In the genomic region with DNA sequence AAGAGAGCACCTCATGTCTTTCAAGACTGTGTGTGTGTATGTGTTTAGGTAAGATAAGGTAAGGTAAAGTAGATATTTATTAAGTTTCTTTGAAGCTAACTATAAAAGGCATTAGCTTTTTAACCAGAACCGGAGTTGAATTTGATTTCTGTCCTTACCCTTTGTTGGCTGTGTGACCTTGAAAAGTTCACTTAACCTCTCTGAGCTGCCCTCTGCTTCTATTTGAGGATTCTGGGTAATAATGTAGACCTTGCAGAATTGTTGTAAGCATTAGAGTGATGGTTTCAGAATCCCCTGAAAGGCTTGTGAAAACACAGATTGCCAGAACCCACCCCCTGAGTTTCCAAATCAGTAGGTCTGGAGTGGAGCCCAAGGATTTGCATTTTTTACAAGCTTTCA, we compare ENCODE assay signal across 14 cellular contexts. TPM values are rescaled to one million over a fixed set of nuclear protein-coding genes. Genes with fewer than 3 reads are reported as not detected.
DNase-seq lines count a peak whose midpoint lies in the region; ATAC-seq and TF ChIP-seq lines count a peak whose summit lies in the region.
"Had no signal": no experiment of that assay in that cellular context is flagged by ENCODE, and none has a peak within 500 bp of the region (broad histone marks: within the 10 kb centered on the region; RNA-seq: fewer than 3 reads in every experiment).

No MANE protein-coding gene starts in this region.

- H2AFZ ChIP-seq in fibroblast of lung (ENCODE audit: low read length), result no peak overlapping the region

- intact Hi-C loops in activated naive CD4-positive, alpha-beta T cell treated with anti-CD3 and anti-CD28 coated beads for 36 hours (cut with micrococcal nuclease), result loop anchor here (5.0 to 10.0 kb wide), 6 partner anchors 250 to 697 kb away; a partner anchor contains a TSS
- intact Hi-C loops in activated T-helper 1 cell treated with anti-CD3 and anti-CD28 coated beads, Interleukin-12 subunit alpha, Interleukin-12 subunit beta, Interleukin-2, Interleukin-4 antibody, amounts not matched to agents 30 ng/mL and 10 ng/mL and 1 ng/mL, durations not matched to agents 14 hours and 24 hours and 36 hours (cut with micrococcal nuclease), result loop anchor here (5.0 kb wide), 2 partner anchors 250 to 440 kb away; a partner anchor contains a TSS

- no peaks in the 10 kb centered on the region for H3K27me3 ChIP-seq in fibroblast of lung (ENCODE audit: control insufficient read depth, insufficient read depth, low read length)
- H3K27me3 ChIP-seq in subcutaneous abdominal adipose tissue (ENCODE audit: control insufficient read depth in 5 of 5, insufficient read depth in 4 of 5, low read length in 5 of 5), result no peaks in the 10 kb centered on the region
- H3K27me3 ChIP-seq: neutrophil, tibial nerve had no signal

- H3K27ac Mint-ChIP-seq in activated naive CD4-positive, alpha-beta T cell treated with anti-CD3 and anti-CD28 coated beads for 36 hours, result peak overlapping the region; percentile 33
- peak overlapping the region; percentile 70 for H3K27ac Mint-ChIP-seq in activated T-helper 1 cell treated with anti-CD3 and anti-CD28 coated beads, Interleukin-12 subunit alpha, Interleukin-12 subunit beta, Interleukin-2, Interleukin-4 antibody, amounts not matched to agents 30 ng/mL and 10 ng/mL and 1 ng/mL, durations not matched to agents 14 hours and 24 hours and 36 hours
- H3K27ac Mint-ChIP-seq: H9 had no signal

- H3K4me3 Mint-ChIP-seq in activated naive CD4-positive, alpha-beta T cell treated with anti-CD3 and anti-CD28 coated beads for 36 hours, result no peak overlapping the region
- peak overlapping the region; percentile 27 for H3K4me3 Mint-ChIP-seq in activated T-helper 1 cell treated with anti-CD3 and anti-CD28 coated beads, Interleukin-12 subunit alpha, Interleukin-12 subunit beta, Interleukin-2, Interleukin-4 antibody, amounts not matched to agents 30 ng/mL and 10 ng/mL and 1 ng/mL, durations not matched to agents 14 hours and 24 hours and 36 hours
- H3K4me3 Mint-ChIP-seq: H9 had no signal

- H3K4me2 ChIP-seq in fibroblast of lung (ENCODE audit: extremely low read depth, insufficient read depth, low read length), result no peak overlapping the region

- H3K4me1 Mint-ChIP-seq in activated naive CD4-positive, alpha-beta T cell treated with anti-CD3 and anti-CD28 coated beads for 36 hours (ENCODE audit: low read depth), result peaks cover 53% of the 10 kb centered on the region
- H3K4me1 Mint-ChIP-seq in activated T-helper 1 cell treated with anti-CD3 and anti-CD28 coated beads, Interleukin-12 subunit alpha, Interleukin-12 subunit beta, Interleukin-2, Interleukin-4 antibody, amounts not matched to agents 30 ng/mL and 10 ng/mL and 1 ng/mL, durations not matched to agents 14 hours and 24 hours and 36 hours (ENCODE audit: low read depth), result peaks cover 55% of the 10 kb centered on the region

- TF ChIP-seq CTCF in fibroblast of lung (conservative IDR thresholded peaks at IDR 0.05 in 1 of 2, IDR thresholded peaks at IDR 0.05 in 1 of 2; ENCODE audit: low read depth in 1 of 2, low read length in 2 of 2), result no peak

- DNase-seq in activated naive CD4-positive, alpha-beta T cell treated with anti-CD3 and anti-CD28 coated beads for 36 hours, result no peak
- DNase-seq in activated naive CD4-positive, alpha-beta T cell (lab: John Stamatoyannopoulos, UW), result no peak
- DNase-seq in activated T-helper 1 cell treated with anti-CD3 and anti-CD28 coated beads, Interleukin-12 subunit alpha, Interleukin-12 subunit beta, Interleukin-2, Interleukin-4 antibody, amounts not matched to agents 30 ng/mL and 10 ng/mL and 1 ng/mL, durations not matched to agents 14 hours and 24 hours and 36 hours (ENCODE audit: low spot score), result no peak
- DNase-seq in fibroblast of lung (ENCODE audit: low read depth in 2 of 2) (no peak), germinal center (ENCODE audit: low spot score) (no peak), COLO668 (lab: John Stamatoyannopoulos, UW; ENCODE audit: unreplicated experiment) (no peak)
- DNase-seq: activated T-cell treated with anti-CD3 and anti-CD28 coated beads for 4 hours, H9, NCI-H2029, SHP77 had no signal

- H4K20me1 ChIP-seq in fibroblast of lung (ENCODE audit: control insufficient read depth, extremely low read depth, insufficient read depth, low read length), result no peaks in the 10 kb centered on the region

- peaks cover 9% of the 10 kb centered on the region for H3K79me2 ChIP-seq in fibroblast of lung (ENCODE audit: control insufficient read depth, insufficient read depth, low read length)

- no peaks in the 10 kb centered on the region for H3K9me3 ChIP-seq in fibroblast of lung (ENCODE audit: control insufficient read depth, insufficient read depth, low read depth, low read length)
- H3K9me3 ChIP-seq in subcutaneous abdominal adipose tissue (ENCODE audit: control insufficient read depth in 5 of 5, low read length in 5 of 5), result no peaks in the 10 kb centered on the region
- H3K9me3 ChIP-seq: neutrophil, tibial nerve had no signal

- H3K36me3 Mint-ChIP-seq in activated naive CD4-positive, alpha-beta T cell treated with anti-CD3 and anti-CD28 coated beads for 36 hours (ENCODE audit: low read depth), result peaks cover 29% of the 10 kb centered on the region
- H3K36me3 Mint-ChIP-seq in activated T-helper 1 cell treated with anti-CD3 and anti-CD28 coated beads, Interleukin-12 subunit alpha, Interleukin-12 subunit beta, Interleukin-2, Interleukin-4 antibody, amounts not matched to agents 30 ng/mL and 10 ng/mL and 1 ng/mL, durations not matched to agents 14 hours and 24 hours and 36 hours (ENCODE audit: low read depth), result peaks cover 36% of the 10 kb centered on the region

- H3K36me3 ChIP-seq in fibroblast of lung (ENCODE audit: control insufficient read depth, insufficient read depth, low read length), result peaks cover 9% of the 10 kb centered on the region
- peaks cover 0 to 30% (median 10%) of the 10 kb centered on the region in 5 donors for H3K36me3 ChIP-seq in subcutaneous abdominal adipose tissue (ENCODE audit: control insufficient read depth in 5 of 5, insufficient read depth in 5 of 5, low read length in 5 of 5)
- H3K36me3 ChIP-seq: neutrophil had no signal

- H3K9ac ChIP-seq in fibroblast of lung (ENCODE audit: insufficient read depth, low read length), result no peak overlapping the region
- H3K9ac ChIP-seq in subcutaneous abdominal adipose tissue (ENCODE audit: low read length in 5 of 5), result no peak overlapping the region

- H3K9me3 Mint-ChIP-seq in activated naive CD4-positive, alpha-beta T cell treated with anti-CD3 and anti-CD28 coated beads for 36 hours, result no peaks in the 10 kb centered on the region
- H3K9me3 Mint-ChIP-seq in activated T-helper 1 cell treated with anti-CD3 and anti-CD28 coated beads, Interleukin-12 subunit alpha, Interleukin-12 subunit beta, Interleukin-2, Interleukin-4 antibody, amounts not matched to agents 30 ng/mL and 10 ng/mL and 1 ng/mL, durations not matched to agents 14 hours and 24 hours and 36 hours, result no peaks in the 10 kb centered on the region
- H3K9me3 Mint-ChIP-seq: H9 had no signal

- peaks cover 42% of the 10 kb centered on the region for H3K4me1 ChIP-seq in fibroblast of lung (ENCODE audit: control insufficient read depth, extremely low read depth, insufficient read depth, low read length)
- H3K4me1 ChIP-seq in subcutaneous abdominal adipose tissue (ENCODE audit: control insufficient read depth in 5 of 5, insufficient read depth in 5 of 5, low read length in 5 of 5), result peaks cover 8 to 60% (median 52%) of the 10 kb centered on the region in 5 donors

- peak overlapping the region; percentile 58 for H3K27ac ChIP-seq in fibroblast of lung (ENCODE audit: insufficient read depth, low read length)
- peak overlapping the region; percentile 20 for H3K27ac ChIP-seq in subcutaneous abdominal adipose tissue (ENCODE audit: low read depth, low read length)
- H3K27ac ChIP-seq: neutrophil had no signal

- H3K27me3 Mint-ChIP-seq in activated naive CD4-positive, alpha-beta T cell treated with anti-CD3 and anti-CD28 coated beads for 36 hours (ENCODE audit: low read depth), result no peaks in the 10 kb centered on the region
- H3K27me3 Mint-ChIP-seq in activated T-helper 1 cell treated with anti-CD3 and anti-CD28 coated beads, Interleukin-12 subunit alpha, Interleukin-12 subunit beta, Interleukin-2, Interleukin-4 antibody, amounts not matched to agents 30 ng/mL and 10 ng/mL and 1 ng/mL, durations not matched to agents 14 hours and 24 hours and 36 hours (ENCODE audit: insufficient read depth), result no peaks in the 10 kb centered on the region

- H3K4me3 ChIP-seq in fibroblast of lung (replicated peaks in 1 of 4; ENCODE audit: control extremely low read depth in 1 of 4, insufficient read depth in 1 of 4, low read depth in 3 of 4, low read length in 4 of 4) (no peak overlapping the region), subcutaneous abdominal adipose tissue (ENCODE audit: low read depth in 1 of 5, low read length in 5 of 5) (no peak overlapping the region)
- H3K4me3 ChIP-seq: tibial nerve had no signal

- CTCF ChIA-PET in activated naive CD4-positive, alpha-beta T cell treated with anti-CD3 and anti-CD28 coated beads for 36 hours (lab: Charles Lee), result interaction anchor here (1.0 to 2.0 kb wide), 5 partner anchors 9 to 629 kb away, joined by 3 to 11 read pairs (median 3); no protein-coding TSS in a partner anchor

- ATAC-seq in GM21423 (IDR thresholded peaks at IDR 0.05; ENCODE audit: unreplicated experiment), result no peak

RNA-seq across cellular contexts. Expression of a gene that starts 21.6 kb away (rescaled TPM):
- total RNA-seq in activated naive CD4-positive, alpha-beta T cell treated with anti-CD3 and anti-CD28 coated beads for 36 hours, result 10 to 100 TPM; 44.9 to 51.0 TPM
- total RNA-seq in activated T-helper 1 cell treated with anti-CD3 and anti-CD28 coated beads, Interleukin-12 subunit alpha, Interleukin-12 subunit beta, Interleukin-2, Interleukin-4 antibody, amounts not matched to agents 30 ng/mL and 10 ng/mL and 1 ng/mL, durations not matched to agents 14 hours and 24 hours and 36 hours, result 112 and 114 TPM in 2 replicates
- total RNA-seq in fibroblast of lung, result 30.0 and 41.8 TPM in 2 replicates
- polyA plus RNA-seq in fibroblast of lung, result 27.1 and 33.3 TPM in 2 replicates
- 23.3 and 27.6 TPM in 2 replicates for polyA plus RNA-seq in fibroblast of lung (2012)
- polyA minus RNA-seq in fibroblast of lung (ENCODE audit: low replicate concordance), result 5.0 and 5.6 TPM in 2 replicates
